In genomic region chr6:26269406-26270120, GRCh38 we compare ENCODE assay signal across 10 cellular contexts.
DNase-seq lines count a peak whose midpoint lies in the region; TF ChIP-seq lines count a peak whose summit lies in the region.
"Had no signal": no experiment of that assay in that cellular context is flagged by ENCODE, and none has a peak within 500 bp of the region (broad histone marks: within the 10 kb centered on the region; RNA-seq: fewer than 3 reads in every experiment).

No MANE protein-coding gene starts in this region.

- H2AFZ ChIP-seq in PC-9: no peak overlapping the region

- H3K27ac ChIP-seq in cardiac muscle cell (no peak overlapping the region), left ventricle myocardium inferior (replicated peaks) (no peak overlapping the region), PC-9 (peak overlapping the region; percentile 62)
- H3K27ac ChIP-seq: WERI-Rb-1 had no signal

- DNase-seq in cardiac muscle cell (ENCODE audit: low read depth in 1 of 2, low spot score in 1 of 2) (no peak), left ventricle myocardium inferior (no peak), PC-9 (no peak), fibroblast of mammary gland (ENCODE audit: low read depth) (no peak), DMS79 (lab: John Stamatoyannopoulos, UW) (no peak), UCSD-AML1 (lab: John Stamatoyannopoulos, UW; ENCODE audit: unreplicated experiment) (no peak), NCI-H1694 (lab: John Stamatoyannopoulos, UW) (no peak)
- DNase-seq in stimulated activated CD4-positive, alpha-beta T cell treated with anti-CD3 and anti-CD28 coated beads, Interleukin-4, amount 100 ng/mL, for 4 hours: no peak
- DNase-seq: activated naive CD4-positive, alpha-beta T cell treated with Interleukin-2 at 50 U/mL for 16 hours; WERI-Rb-1 had no signal

- H3K36me3 ChIP-seq in cardiac muscle cell: no peaks in the 10 kb centered on the region
- H3K36me3 ChIP-seq in left ventricle myocardium inferior: no peaks in the 10 kb centered on the region
- no peaks in the 10 kb centered on the region for H3K36me3 ChIP-seq in PC-9 (ENCODE audit: low read depth)
- H3K36me3 ChIP-seq: WERI-Rb-1 had no signal

- H3K4me3 ChIP-seq in cardiac muscle cell (peak overlapping the region; percentile 32), left ventricle myocardium inferior (no peak overlapping the region), PC-9 (peak overlapping the region; percentile 73), fibroblast of mammary gland (ENCODE audit: control insufficient read depth, low read depth, low read length) (peak overlapping the region; percentile 56)

- intact Hi-C loops in left ventricle myocardium inferior (cut with micrococcal nuclease) (no loop called here), PC-9 (cut with micrococcal nuclease; ENCODE audit: unreplicated experiment) (loop anchor here (5.0 kb wide), 1 partner anchor 167 kb away; a partner anchor contains a TSS)

- H3K27me3 ChIP-seq in cardiac muscle cell: no peaks in the 10 kb centered on the region
- peaks cover 72% of the 10 kb centered on the region for H3K27me3 ChIP-seq in left ventricle myocardium inferior (ENCODE audit: low read depth)
- H3K27me3 ChIP-seq in PC-9 (ENCODE audit: insufficient read depth, low read depth): no peaks in the 10 kb centered on the region

- BruUV-seq in PC-9 (replicated peaks; lab: Mats Ljungman, UMichigan): no TSS peak

- peaks cover 22% of the 10 kb centered on the region for H3F3A ChIP-seq in PC-9 (ENCODE audit: insufficient read depth, low read depth)

- POLR2A ChIA-PET in PC-9 (lab: Charles Lee; ENCODE audit: unreplicated experiment): interaction anchor here (0.6 to 1.4 kb wide), 6 partner anchors 46 to 499 kb away, joined by 3 to 7 read pairs (median 5); a partner anchor contains a TSS

- peak overlapping the region; percentile 77 for H3K4me2 ChIP-seq in PC-9

- H3K4me1 ChIP-seq in cardiac muscle cell (ENCODE audit: low read depth) (peaks cover 15% of the 10 kb centered on the region), left ventricle myocardium inferior (peaks cover 36% of the 10 kb centered on the region), PC-9 (replicated peaks; ENCODE audit: insufficient read depth) (peaks cover 15% of the 10 kb centered on the region)

- no peaks in the 10 kb centered on the region for H4K20me1 ChIP-seq in PC-9 (ENCODE audit: insufficient read depth)

- TF ChIP-seq CTCF in cardiac muscle cell (IDR thresholded peaks at IDR 0.05; ENCODE audit: low read depth, low read length) (no peak), left ventricle myocardium inferior (IDR thresholded peaks at IDR 0.05; ENCODE audit: borderline replicate concordance) (no peak), PC-9 (conservative IDR thresholded peaks at IDR 0.05) (no peak), fibroblast of mammary gland (conservative IDR thresholded peaks at IDR 0.05; ENCODE audit: control insufficient read depth, insufficient read depth, low read depth, low read length) (no peak)

- peaks cover 22% of the 10 kb centered on the region for H3K79me2 ChIP-seq in PC-9 (ENCODE audit: low read depth)

- no peaks in the 10 kb centered on the region for H3K9me3 ChIP-seq in cardiac muscle cell (ENCODE audit: low read depth)
- H3K9me3 ChIP-seq in left ventricle myocardium inferior (replicated peaks): no peaks in the 10 kb centered on the region
- no peaks in the 10 kb centered on the region for H3K9me3 ChIP-seq in PC-9 (ENCODE audit: insufficient read depth, low read depth)

- CTCF ChIA-PET in PC-9 (lab: Charles Lee): interaction anchor here (0.6 kb wide), 1 partner anchor 303 kb away, joined by 12 read pairs; no protein-coding TSS in a partner anchor

- no peaks in the 10 kb centered on the region for H3K9me2 ChIP-seq in PC-9 (ENCODE audit: insufficient read depth)
